ENCODE assay signal across 1 cellular context in genomic region chr6:36546958-36547645, GRCh38.
TF ChIP-seq lines count a peak whose summit lies in the region.

Gene STK38, minus strand, starts transcription at chr6:36547479. Its CDS starts 7,277 bp downstream, at chr6:36540202.

TF ChIP-seq in SK-N-SH, 30 proteins besides CTCF, POLR2A, EP300 and RAD21 (continued from another document):
- no peak for TF ChIP-seq USF2 (IDR thresholded peaks at IDR 0.05; ENCODE audit: borderline replicate concordance, low read depth, low read length)
- no peak for TF ChIP-seq FOSL2 (IDR thresholded peaks at IDR 0.05; ENCODE audit: borderline replicate concordance, low read depth)
- 0 out of 2 replicates have a peak, but pooled peaks have one; percentile 22 for TF ChIP-seq YY1 (IDR thresholded peaks at IDR 0.05; ENCODE audit: low read depth)
- peak; percentile 64; the same call in 1 of the 2 replicates for TF ChIP-seq SIN3A (IDR thresholded peaks at IDR 0.05; ENCODE audit: borderline replicate concordance, low read depth, low read length)
- TF ChIP-seq RCOR1 (IDR thresholded peaks at IDR 0.05; ENCODE audit: low read length), result no peak
- no peak for TF ChIP-seq RFX5 (IDR thresholded peaks at IDR 0.05; ENCODE audit: low read length)
- TF ChIP-seq RXRA (IDR thresholded peaks at IDR 0.05; ENCODE audit: borderline replicate concordance, low read depth), result no peak
- TF ChIP-seq MEF2A (IDR thresholded peaks at IDR 0.05; ENCODE audit: borderline replicate concordance, low read depth), result no peak
